15 cellular contexts compared by ENCODE assay signal in the genomic region with DNA sequence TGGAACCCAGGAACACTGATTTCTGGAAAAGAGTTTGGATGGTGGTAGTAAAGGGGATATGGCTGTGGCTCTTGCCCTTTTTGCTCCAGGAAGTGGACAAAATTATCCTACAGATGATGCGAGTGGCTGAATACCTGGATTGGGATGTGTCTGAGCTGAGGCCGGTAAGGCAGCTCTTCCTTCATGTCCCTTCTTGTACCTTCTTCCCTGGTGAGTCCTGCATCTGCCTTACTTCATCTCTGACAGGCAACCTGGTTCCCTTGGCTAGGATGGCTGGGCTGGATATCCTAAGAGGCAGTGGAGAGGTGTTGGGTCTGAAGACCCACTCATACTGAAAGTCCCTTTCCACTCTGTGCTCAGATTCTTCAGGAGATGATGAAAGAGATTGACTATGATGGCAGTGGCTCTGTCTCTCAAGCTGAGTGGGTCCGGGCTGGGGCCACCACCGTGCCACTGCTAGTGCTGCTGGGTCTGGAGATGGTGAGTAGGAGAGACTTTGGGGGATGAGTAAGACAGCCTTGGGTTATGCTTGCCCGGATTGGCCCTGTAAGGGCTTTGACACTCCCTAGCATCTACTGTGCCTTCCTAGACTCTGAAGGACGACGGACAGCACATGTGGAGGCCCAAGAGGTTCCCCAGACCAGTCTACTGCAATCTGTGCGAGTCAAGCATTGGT. TPM values are rescaled to one million over a fixed set of nuclear protein-coding genes. Genes with fewer than 3 reads are reported as not detected.
DNase-seq lines count a peak whose midpoint lies in the region; ATAC-seq, FAIRE-seq and TF ChIP-seq lines count a peak whose summit lies in the region.
"Had no signal": no experiment of that assay in that cellular context is flagged by ENCODE, and none has a peak within 500 bp of the region (broad histone marks: within the 10 kb centered on the region; RNA-seq: fewer than 3 reads in every experiment).

No MANE protein-coding gene starts in this region.

- peak overlapping the region; percentile 89 for H3K27ac ChIP-seq in RWPE1
- peak overlapping the region in 2 of 4 donors; percentile 54 to 85 for H3K27ac ChIP-seq in Peyer's patch
- H3K27ac ChIP-seq: gastrocnemius medialis, SJCRH30 had no signal

- H3K36me3 ChIP-seq in Peyer's patch, result peaks cover 0 to 62% (median 0%) of the 10 kb centered on the region in 3 donors
- H3K36me3 ChIP-seq: gastrocnemius medialis, SJCRH30 had no signal

- FAIRE-seq in RCC 7860 (lab: Jason Lieb, UNC), result no peak
- FAIRE-seq: GM18507 had no signal

- H3K4me3 Mint-ChIP-seq in activated naive CD8-positive, alpha-beta T cell treated with anti-CD3 and anti-CD28 coated beads, Interleukin-2, amount 50 U/mL, for 24 hours, result no peak overlapping the region
- H3K4me3 Mint-ChIP-seq: GM23338 had no signal

- H3K9me3 ChIP-seq in Peyer's patch, result no peaks in the 10 kb centered on the region
- H3K9me3 ChIP-seq: gastrocnemius medialis, SJCRH30 had no signal

- POLR2A ChIA-PET in RWPE1 (lab: Yijun Ruan, JAX; ENCODE audit: low non-redundant PET), result no interaction called here

- no peaks in the 10 kb centered on the region for H3K27me3 Mint-ChIP-seq in activated naive CD8-positive, alpha-beta T cell treated with anti-CD3 and anti-CD28 coated beads, Interleukin-2, amount 50 U/mL, for 24 hours

- no peak for TF ChIP-seq CTCF in RWPE1 (conservative IDR thresholded peaks at IDR 0.05; ENCODE audit: low read depth)
- TF ChIP-seq CTCF in Peyer's patch (IDR thresholded peaks at IDR 0.05), result no peak

- no peak overlapping the region for H3K4me3 ChIP-seq in Peyer's patch
- H3K4me3 ChIP-seq: gastrocnemius medialis, SJCRH30 had no signal

- H3K9me3 Mint-ChIP-seq in activated naive CD8-positive, alpha-beta T cell treated with anti-CD3 and anti-CD28 coated beads, Interleukin-2, amount 50 U/mL, for 24 hours, result no peaks in the 10 kb centered on the region
- H3K9me3 Mint-ChIP-seq: GM23338 had no signal

- peaks cover 60% of the 10 kb centered on the region for H3K36me3 Mint-ChIP-seq in activated naive CD8-positive, alpha-beta T cell treated with anti-CD3 and anti-CD28 coated beads, Interleukin-2, amount 50 U/mL, for 24 hours (ENCODE audit: low read depth)

- TF ChIP-seq POLR2A in Peyer's patch (IDR thresholded peaks at IDR 0.05), result no peak

- peak; percentile 55 for ATAC-seq in activated naive CD8-positive, alpha-beta T cell treated with anti-CD3 and anti-CD28 coated beads, Interleukin-2, amount 50 U/mL, for 24 hours
- no peak for ATAC-seq in HG03039 (IDR thresholded peaks at IDR 0.05; ENCODE audit: unreplicated experiment)

- peak; percentile 38 for DNase-seq in activated T-cell treated with anti-CD3 and anti-CD28 coated beads for 48 hours (ENCODE audit: low read depth)
- no peak for DNase-seq in activated T-cell treated with anti-CD3 and anti-CD28 coated beads, Interleukin-2, amount 50 U/mL, for 1 hour
- DNase-seq in RWPE1 (ENCODE audit: low spot score), result no peak
- DNase-seq in activated naive CD8-positive, alpha-beta T cell treated with anti-CD3 and anti-CD28 coated beads, Interleukin-2, amount 50 U/mL, for 24 hours, result peak; percentile 23
- peak; percentile 58 for DNase-seq in stimulated activated CD8-positive, alpha-beta memory T cell treated with anti-CD3 and anti-CD28 coated beads, Interleukin-4, amount 100 ng/mL, for 48 hours
- DNase-seq in RCC 7860 (ENCODE audit: low spot score), result no peak
- no peak for DNase-seq in Peyer's patch
- DNase-seq: gastrocnemius medialis; NCI-H1092; NCI-H2171; NK-92 treated with Interleukin-12 subunit alpha and Interleukin-12 subunit beta, amount 100 ng/mL, for 24 hours; SJCRH30 had no signal

- H3K27ac Mint-ChIP-seq in activated naive CD8-positive, alpha-beta T cell treated with anti-CD3 and anti-CD28 coated beads, Interleukin-2, amount 50 U/mL, for 24 hours, result peak overlapping the region; percentile 74
- H3K27ac Mint-ChIP-seq: GM23338 had no signal

- CTCF ChIA-PET in RWPE1 (lab: Yijun Ruan, JAX), result interaction anchor here (0.6 to 3.1 kb wide), 7 partner anchors 9 to 201 kb away, joined by 3 to 18 read pairs (median 4); partner anchors contain the start of gene PYM1

- no peaks in the 10 kb centered on the region for H3K27me3 ChIP-seq in Peyer's patch
- H3K27me3 ChIP-seq: SJCRH30 had no signal

- H3K4me1 ChIP-seq in Peyer's patch, result peaks cover 0 to 52% (median 2%) of the 10 kb centered on the region in 4 donors
- H3K4me1 ChIP-seq: SJCRH30 had no signal

- peaks cover 60% of the 10 kb centered on the region for H3K4me1 Mint-ChIP-seq in activated naive CD8-positive, alpha-beta T cell treated with anti-CD3 and anti-CD28 coated beads, Interleukin-2, amount 50 U/mL, for 24 hours

RNA-seq across cellular contexts. Expression of gene DGKA, which starts 8.0 kb away (rescaled TPM):
- total RNA-seq in Peyer's patch, result 100 to 1,000 TPM; 181 to 447 (median 331) TPM

RNA-seq across cellular contexts. Expression of gene PYM1, which starts 11.3 kb away (rescaled TPM):
- total RNA-seq in Peyer's patch, result 10 to 100 TPM; 49.1 to 63.7 (median 52.4) TPM

RNA-seq across cellular contexts. Expression of gene PMEL, which starts 26.9 kb away (rescaled TPM):
- total RNA-seq in Peyer's patch, result 1 to 10 TPM; 2.5 to 10.0 (median 3.0) TPM

RNA-seq across cellular contexts. Expression of gene CDK2, which starts 27.7 kb away (rescaled TPM):
- 10 to 100 TPM in 3 of 4 donors, 1 to 10 TPM in 1; 7.7 to 55.3 (median 13.4) TPM for total RNA-seq in Peyer's patch

RNA-seq across cellular contexts. Expression of gene RAB5B, which starts 34.9 kb away (rescaled TPM):
- 10 to 100 TPM; 70.7 to 96.6 (median 84.2) TPM for total RNA-seq in Peyer's patch

Comparison
In these comparisons a context has a peak if more than half of its experiments do, and no peak if none do; other contexts are left out.
1. DNase-seq: peak in activated T-cell treated with anti-CD3 and anti-CD28 coated beads for 48 hours (single experiment), activated naive CD8-positive, alpha-beta T cell treated with anti-CD3 and anti-CD28 coated beads, Interleukin-2, amount 50 U/mL, for 24 hours (single experiment) and stimulated activated CD8-positive, alpha-beta memory T cell treated with anti-CD3 and anti-CD28 coated beads, Interleukin-4, amount 100 ng/mL, for 48 hours (single experiment); none in activated T-cell treated with anti-CD3 and anti-CD28 coated beads, Interleukin-2, amount 50 U/mL, for 1 hour (single experiment), RWPE1 (single experiment), RCC 7860 (single experiment) and Peyer's patch (0 of 3).